1 cellular context compared by ENCODE assay signal in genomic region chr10:13816195-13816926, GRCh38.
A peak's percentile ranks its signal among the peaks of the same experiment; 100 is the strongest.
TF ChIP-seq lines count a peak whose summit lies in the region.

No MANE protein-coding gene starts in this region.

TF ChIP-seq in HEK293, 187 proteins besides CTCF, POLR2A, EP300 and RAD21 (continued from another document and continues in another):
- 0 out of 2 replicates have a peak, but pooled peaks have one; percentile 68 for TF ChIP-seq ZNF280D (tag by site-specific recombination; IDR thresholded peaks at IDR 0.05)
- TF ChIP-seq OSR2 (tag by site-specific recombination; IDR thresholded peaks at IDR 0.05) = peak; percentile 82
- no peak for TF ChIP-seq ZNF747 (tag by site-specific recombination; IDR thresholded peaks at IDR 0.05)
- no peak for TF ChIP-seq ZNF549 (tag by site-specific recombination; IDR thresholded peaks at IDR 0.05)
- no peak for TF ChIP-seq ZSCAN4 (tag by site-specific recombination; IDR thresholded peaks at IDR 0.05)
- no peak for TF ChIP-seq ZNF184 (tag by site-specific recombination; IDR thresholded peaks at IDR 0.05)
- TF ChIP-seq ZNF362 (tag by site-specific recombination; IDR thresholded peaks at IDR 0.05) = no peak
- no peak for TF ChIP-seq ZNF664 (tag by site-specific recombination; IDR thresholded peaks at IDR 0.05)
- TF ChIP-seq ZNF324 (tag by site-specific recombination; IDR thresholded peaks at IDR 0.05) = no peak
- no peak for TF ChIP-seq ZNF501 (tag by site-specific recombination; IDR thresholded peaks at IDR 0.05)
- no peak; the same call in 1 of the 2 replicates for TF ChIP-seq ZBTB21 (tag by site-specific recombination; IDR thresholded peaks at IDR 0.05)
- TF ChIP-seq ATF2 (tag by site-specific recombination; IDR thresholded peaks at IDR 0.05; ENCODE audit: low read depth) = no peak
- peak; percentile 96 for TF ChIP-seq SETDB1 (IDR thresholded peaks at IDR 0.05; ENCODE audit: insufficient read length, low read length)
- TF ChIP-seq ZNF677 (tag by site-specific recombination; IDR thresholded peaks at IDR 0.05) = no peak
- TF ChIP-seq PBX3 (CRISPR knock-in tag; IDR thresholded peaks at IDR 0.05) = no peak
- no peak for TF ChIP-seq ZNF585B (tag by site-specific recombination; IDR thresholded peaks at IDR 0.05)
- TF ChIP-seq ZFP41 (tag by site-specific recombination; IDR thresholded peaks at IDR 0.05; ENCODE audit: borderline replicate concordance) = no peak
- 0 out of 2 replicates have a peak, but pooled peaks have one; percentile 21 for TF ChIP-seq PRDM4 (tag by site-specific recombination; IDR thresholded peaks at IDR 0.05)
- TF ChIP-seq GLIS1 (tag by site-specific recombination; IDR thresholded peaks at IDR 0.05) = peak; percentile 31
- no peak for TF ChIP-seq ZNF555 (tag by site-specific recombination; conservative IDR thresholded peaks at IDR 0.05)
- no peak for TF ChIP-seq ZNF521 (tag by site-specific recombination; IDR thresholded peaks at IDR 0.05)
- TF ChIP-seq SALL2 (tag by site-specific recombination; IDR thresholded peaks at IDR 0.05; ENCODE audit: borderline replicate concordance) = no peak
- TF ChIP-seq HOXD13 (CRISPR knock-in tag; IDR thresholded peaks at IDR 0.05; ENCODE audit: borderline replicate concordance) = no peak
- peak; percentile 50 for TF ChIP-seq ZBTB8A (tag by site-specific recombination; IDR thresholded peaks at IDR 0.05)
- TF ChIP-seq ZBTB44 (tag by site-specific recombination; IDR thresholded peaks at IDR 0.05) = no peak
- TF ChIP-seq ZNF610 (tag by site-specific recombination; IDR thresholded peaks at IDR 0.05; ENCODE audit: borderline replicate concordance) = 0 out of 2 replicates have a peak, but pooled peaks have one; percentile 43
- 0 out of 2 replicates have a peak, but pooled peaks have one; percentile 26 for TF ChIP-seq ZNF24 (tag by site-specific recombination; IDR thresholded peaks at IDR 0.05)
- TF ChIP-seq ZNF544 (tag by site-specific recombination; IDR thresholded peaks at IDR 0.05) = no peak
- 0 out of 2 replicates have a peak, but pooled peaks have one; percentile 31 for TF ChIP-seq ZNF624 (tag by site-specific recombination; IDR thresholded peaks at IDR 0.05)
- no peak for TF ChIP-seq REST (tag by site-specific recombination; IDR thresholded peaks at IDR 0.05)
- TF ChIP-seq ZFP69B (tag by site-specific recombination; IDR thresholded peaks at IDR 0.05) = no peak
- TF ChIP-seq ZNF596 (tag by site-specific recombination; IDR thresholded peaks at IDR 0.05) = no peak
- no peak for TF ChIP-seq ZNF133 (tag by site-specific recombination; IDR thresholded peaks at IDR 0.05)
- no peak for TF ChIP-seq ZNF280C (tag by site-specific recombination; IDR thresholded peaks at IDR 0.05)
- TF ChIP-seq PRDM6 (tag by site-specific recombination; IDR thresholded peaks at IDR 0.05) = peak; percentile 64; the same call in 1 of the 2 replicates
- TF ChIP-seq ZNF843 (tag by site-specific recombination; IDR thresholded peaks at IDR 0.05) = peak; percentile 44; the same call in 1 of the 2 replicates
- TF ChIP-seq SP3 (tag by site-specific recombination; IDR thresholded peaks at IDR 0.05) = no peak
- no peak for TF ChIP-seq PRDM1 (tag by site-specific recombination; IDR thresholded peaks at IDR 0.05)
- no peak for TF ChIP-seq ZNF626 (tag by site-specific recombination; IDR thresholded peaks at IDR 0.05)
- TF ChIP-seq ZNF266 (tag by site-specific recombination; IDR thresholded peaks at IDR 0.05; ENCODE audit: low read depth) = no peak
- TF ChIP-seq ZBTB1 (tag by site-specific recombination; IDR thresholded peaks at IDR 0.05) = no peak
- TF ChIP-seq ZNF121 (tag by site-specific recombination; IDR thresholded peaks at IDR 0.05) = no peak
- no peak for TF ChIP-seq ZNF623 (tag by site-specific recombination; IDR thresholded peaks at IDR 0.05)
